In genomic region chr9:89189215-89189614, GRCh38 we compare ENCODE assay signal across 3 cellular contexts.
TF ChIP-seq lines count a peak whose summit lies in the region.

No MANE protein-coding gene starts in this region.

TF ChIP-seq in A549, 52 proteins besides CTCF, POLR2A, EP300 and RAD21:
- TF ChIP-seq ESRRA (IDR thresholded peaks at IDR 0.05; ENCODE audit: borderline replicate concordance, low read length) (no peak), ELK1 (IDR thresholded peaks at IDR 0.05; ENCODE audit: low read depth, low read length) (no peak), EHMT2 (IDR thresholded peaks at IDR 0.05; ENCODE audit: low read depth) (no peak), FOSB (CRISPR knock-in tag; IDR thresholded peaks at IDR 0.05) (no peak), TFCP2L1 (CRISPR knock-in tag; IDR thresholded peaks at IDR 0.05) (no peak), GATA3 (IDR thresholded peaks at IDR 0.05; ENCODE audit: borderline replicate concordance) (no peak), MAFK (IDR thresholded peaks at IDR 0.05; ENCODE audit: partially characterized antibody) (no peak), NFE2L2 (conservative IDR thresholded peaks at IDR 0.05; ENCODE audit: low read length) (no peak)

TF ChIP-seq in HCT116, 20 proteins besides CTCF, POLR2A, EP300 and RAD21:
- TF ChIP-seq, protein P1, sequence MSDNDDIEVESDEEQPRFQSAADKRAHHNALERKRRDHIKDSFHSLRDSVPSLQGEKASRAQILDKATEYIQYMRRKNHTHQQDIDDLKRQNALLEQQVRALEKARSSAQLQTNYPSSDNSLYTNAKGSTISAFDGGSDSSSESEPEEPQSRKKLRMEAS (IDR thresholded peaks at IDR 0.05) = no peak
- TF ChIP-seq POLR2AphosphoS5 (IDR thresholded peaks at IDR 0.05; ENCODE audit: low read depth, low read length) = no peak
- no peak for TF ChIP-seq ZBTB33 (IDR thresholded peaks at IDR 0.05; ENCODE audit: extremely low read depth, insufficient replicate concordance, low read length)
TF ChIP-seq in HCT116: peak in this region for 0.

TF ChIP-seq in WTC11, 78 proteins besides CTCF, POLR2A, EP300 and RAD21:
- TF ChIP-seq ZNF317 (CRISPR knock-in tag; IDR thresholded peaks at IDR 0.05; ENCODE audit: borderline replicate concordance, low read depth) = no peak
- TF ChIP-seq, protein P2, sequence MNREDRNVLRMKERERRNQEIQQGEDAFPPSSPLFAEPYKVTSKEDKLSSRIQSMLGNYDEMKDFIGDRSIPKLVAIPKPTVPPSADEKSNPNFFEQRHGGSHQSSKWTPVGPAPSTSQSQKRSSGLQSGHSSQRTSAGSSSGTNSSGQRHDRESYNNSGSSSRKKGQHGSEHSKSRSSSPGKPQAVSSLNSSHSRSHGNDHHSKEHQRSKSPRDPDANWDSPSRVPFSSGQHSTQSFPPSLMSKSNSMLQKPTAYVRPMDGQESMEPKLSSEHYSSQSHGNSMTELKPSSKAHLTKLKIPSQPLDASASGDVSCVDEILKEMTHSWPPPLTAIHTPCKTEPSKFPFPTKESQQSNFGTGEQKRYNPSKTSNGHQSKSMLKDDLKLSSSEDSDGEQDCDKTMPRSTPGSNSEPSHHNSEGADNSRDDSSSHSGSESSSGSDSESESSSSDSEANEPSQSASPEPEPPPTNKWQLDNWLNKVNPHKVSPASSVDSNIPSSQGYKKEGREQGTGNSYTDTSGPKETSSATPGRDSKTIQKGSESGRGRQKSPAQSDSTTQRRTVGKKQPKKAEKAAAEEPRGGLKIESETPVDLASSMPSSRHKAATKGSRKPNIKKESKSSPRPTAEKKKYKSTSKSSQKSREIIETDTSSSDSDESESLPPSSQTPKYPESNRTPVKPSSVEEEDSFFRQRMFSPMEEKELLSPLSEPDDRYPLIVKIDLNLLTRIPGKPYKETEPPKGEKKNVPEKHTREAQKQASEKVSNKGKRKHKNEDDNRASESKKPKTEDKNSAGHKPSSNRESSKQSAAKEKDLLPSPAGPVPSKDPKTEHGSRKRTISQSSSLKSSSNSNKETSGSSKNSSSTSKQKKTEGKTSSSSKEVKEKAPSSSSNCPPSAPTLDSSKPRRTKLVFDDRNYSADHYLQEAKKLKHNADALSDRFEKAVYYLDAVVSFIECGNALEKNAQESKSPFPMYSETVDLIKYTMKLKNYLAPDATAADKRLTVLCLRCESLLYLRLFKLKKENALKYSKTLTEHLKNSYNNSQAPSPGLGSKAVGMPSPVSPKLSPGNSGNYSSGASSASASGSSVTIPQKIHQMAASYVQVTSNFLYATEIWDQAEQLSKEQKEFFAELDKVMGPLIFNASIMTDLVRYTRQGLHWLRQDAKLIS (CRISPR knock-in tag; IDR thresholded peaks at IDR 0.05; ENCODE audit: borderline replicate concordance) = no peak
- TF ChIP-seq NFE2L1 (CRISPR knock-in tag; IDR thresholded peaks at IDR 0.05) = no peak
- TF ChIP-seq E2F4 (CRISPR knock-in tag; IDR thresholded peaks at IDR 0.05; ENCODE audit: borderline replicate concordance, low read depth) = no peak
- TF ChIP-seq ZNF425 (CRISPR knock-in tag; conservative IDR thresholded peaks at IDR 0.05) = no peak
- no peak for TF ChIP-seq NFATC4 (CRISPR knock-in tag; IDR thresholded peaks at IDR 0.05)
- TF ChIP-seq PREB (CRISPR knock-in tag; IDR thresholded peaks at IDR 0.05; ENCODE audit: borderline replicate concordance) = no peak
- no peak for TF ChIP-seq JAZF1 (CRISPR knock-in tag; IDR thresholded peaks at IDR 0.05)
- TF ChIP-seq ELF4 (CRISPR knock-in tag; IDR thresholded peaks at IDR 0.05; ENCODE audit: low read depth) = no peak
- no peak for TF ChIP-seq ZMAT4 (CRISPR knock-in tag; IDR thresholded peaks at IDR 0.05)
- TF ChIP-seq GRHL2 (CRISPR knock-in tag; IDR thresholded peaks at IDR 0.05; ENCODE audit: insufficient replicate concordance, severe bottlenecking) = no peak
- TF ChIP-seq, protein P3, sequence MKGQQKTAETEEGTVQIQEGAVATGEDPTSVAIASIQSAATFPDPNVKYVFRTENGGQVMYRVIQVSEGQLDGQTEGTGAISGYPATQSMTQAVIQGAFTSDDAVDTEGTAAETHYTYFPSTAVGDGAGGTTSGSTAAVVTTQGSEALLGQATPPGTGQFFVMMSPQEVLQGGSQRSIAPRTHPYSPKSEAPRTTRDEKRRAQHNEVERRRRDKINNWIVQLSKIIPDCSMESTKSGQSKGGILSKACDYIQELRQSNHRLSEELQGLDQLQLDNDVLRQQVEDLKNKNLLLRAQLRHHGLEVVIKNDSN (CRISPR knock-in tag; IDR thresholded peaks at IDR 0.05) = no peak
- TF ChIP-seq ZNF671 (CRISPR knock-in tag; IDR thresholded peaks at IDR 0.05) = no peak
- no peak for TF ChIP-seq CBFB (CRISPR knock-in tag; IDR thresholded peaks at IDR 0.05; ENCODE audit: low read depth)
- no peak for TF ChIP-seq NR2C2 (CRISPR knock-in tag; IDR thresholded peaks at IDR 0.05)
- TF ChIP-seq, protein P1 (CRISPR knock-in tag; IDR thresholded peaks at IDR 0.05) = no peak
- TF ChIP-seq ETV6 (CRISPR knock-in tag; IDR thresholded peaks at IDR 0.05) = no peak
- TF ChIP-seq, protein P4, sequence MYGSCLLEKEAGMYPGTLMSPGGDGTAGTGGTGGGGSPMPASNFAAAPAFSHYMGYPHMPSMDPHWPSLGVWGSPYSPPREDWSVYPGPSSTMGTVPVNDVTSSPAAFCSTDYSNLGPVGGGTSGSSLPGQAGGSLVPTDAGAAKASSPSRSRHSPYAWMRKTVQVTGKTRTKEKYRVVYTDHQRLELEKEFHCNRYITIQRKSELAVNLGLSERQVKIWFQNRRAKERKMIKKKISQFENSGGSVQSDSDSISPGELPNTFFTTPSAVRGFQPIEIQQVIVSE (CRISPR knock-in tag; IDR thresholded peaks at IDR 0.05; ENCODE audit: borderline replicate concordance) = no peak
- TF ChIP-seq ZNF423 (CRISPR knock-in tag; IDR thresholded peaks at IDR 0.05) = no peak
- TF ChIP-seq ZNF281 (CRISPR knock-in tag; IDR thresholded peaks at IDR 0.05) = no peak
TF ChIP-seq in WTC11: peak in this region for 0.
